11 cellular contexts compared by ENCODE assay signal in the genomic region with DNA sequence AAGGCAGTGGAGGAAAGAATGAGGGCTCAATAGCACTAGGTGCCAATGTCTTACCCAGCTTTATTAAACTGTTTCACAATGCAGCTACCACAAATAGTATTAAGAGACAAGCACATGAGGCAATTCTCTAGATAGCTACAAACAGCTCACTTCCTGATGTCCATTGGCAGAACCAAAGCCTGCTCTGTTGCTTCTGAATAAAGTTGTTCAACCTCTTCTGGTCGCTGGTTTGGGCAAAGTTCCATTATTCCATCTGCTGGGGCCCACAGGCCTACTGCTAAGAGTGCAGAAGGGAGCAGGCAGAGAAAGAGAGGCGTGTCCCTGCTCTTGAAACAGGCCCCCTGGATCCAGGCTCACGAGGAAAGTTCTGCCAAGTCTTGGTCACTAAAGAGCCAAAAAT.
DNase-seq lines count a peak whose midpoint lies in the region; ATAC-seq and TF ChIP-seq lines count a peak whose summit lies in the region.
"Had no signal": no experiment of that assay in that cellular context is flagged by ENCODE, and none has a peak within 500 bp of the region (broad histone marks: within the 10 kb centered on the region; RNA-seq: fewer than 3 reads in every experiment).

No MANE protein-coding gene starts in this region.

- CTCF ChIA-PET in AG04450 (lab: Charles Lee): no interaction called here
- CTCF ChIA-PET in T-cell (lab: Charles Lee): no interaction called here

- peak overlapping the region; percentile 57 for H3K27ac ChIP-seq in AG04450 (ENCODE audit: low read depth, low read length)
- no peak overlapping the region for H3K27ac ChIP-seq in fibroblast of lung (ENCODE audit: insufficient read depth, low read length)
- H3K27ac ChIP-seq: BLaER1 had no signal

- H3K27me3 Mint-ChIP-seq in nephron (ENCODE audit: low read depth) (no peaks in the 10 kb centered on the region), T-cell (no peaks in the 10 kb centered on the region)
- H3K27me3 Mint-ChIP-seq in activated T-cell treated with anti-CD3 and anti-CD28 coated beads, Interleukin-2, amount 50 U/mL, for 24 hours: no peaks in the 10 kb centered on the region

- H3K36me3 Mint-ChIP-seq in nephron (ENCODE audit: low read depth) (no peaks in the 10 kb centered on the region), T-cell (peaks cover 12% of the 10 kb centered on the region)
- H3K36me3 Mint-ChIP-seq in activated T-cell treated with anti-CD3 and anti-CD28 coated beads, Interleukin-2, amount 50 U/mL, for 24 hours (ENCODE audit: low read depth): no peaks in the 10 kb centered on the region

- H3K36me3 ChIP-seq in fibroblast of lung (ENCODE audit: control insufficient read depth, insufficient read depth, low read length): no peaks in the 10 kb centered on the region
- H3K36me3 ChIP-seq: BLaER1 had no signal

- H3K9me3 Mint-ChIP-seq in nephron (no peaks in the 10 kb centered on the region), T-cell (no peaks in the 10 kb centered on the region)
- H3K9me3 Mint-ChIP-seq in activated T-cell treated with anti-CD3 and anti-CD28 coated beads, Interleukin-2, amount 50 U/mL, for 24 hours: no peaks in the 10 kb centered on the region

- no peaks in the 10 kb centered on the region for H3K79me2 ChIP-seq in fibroblast of lung (ENCODE audit: control insufficient read depth, insufficient read depth, low read length)

- H3K27ac Mint-ChIP-seq in nephron (peak overlapping the region in 2 of 3 experiments; percentile 51 to 81), T-cell (no peak overlapping the region)
- H3K27ac Mint-ChIP-seq in activated T-cell treated with anti-CD3 and anti-CD28 coated beads, Interleukin-2, amount 50 U/mL, for 24 hours: no peak overlapping the region

- H2AFZ ChIP-seq in fibroblast of lung (ENCODE audit: low read length): peak overlapping the region; percentile 14

- TF ChIP-seq CTCF in AG04450 (IDR thresholded peaks at IDR 0.05; ENCODE audit: low read depth, low read length) (no peak), fibroblast of lung (conservative IDR thresholded peaks at IDR 0.05 in 1 of 2, IDR thresholded peaks at IDR 0.05 in 1 of 2; ENCODE audit: low read depth in 1 of 2, low read length in 2 of 2) (no peak), nephron (IDR thresholded peaks at IDR 0.05; ENCODE audit: unreplicated experiment in 3 of 3) (no peak)

- ATAC-seq in T-cell (replicated peaks in 1 of 4): no peak

- H3K4me1 Mint-ChIP-seq in nephron: peaks cover 59% of the 10 kb centered on the region
- no peaks in the 10 kb centered on the region for H3K4me1 Mint-ChIP-seq in T-cell
- peaks cover 3% of the 10 kb centered on the region for H3K4me1 Mint-ChIP-seq in activated T-cell treated with anti-CD3 and anti-CD28 coated beads, Interleukin-2, amount 50 U/mL, for 24 hours (ENCODE audit: low read depth)

- no peak overlapping the region for H3K4me2 ChIP-seq in fibroblast of lung (ENCODE audit: extremely low read depth, insufficient read depth, low read length)
- H3K4me2 ChIP-seq: BLaER1 had no signal

- H3K27me3 ChIP-seq in AG04450 (ENCODE audit: control insufficient read depth, insufficient read depth, low read length) (no peaks in the 10 kb centered on the region), fibroblast of lung (ENCODE audit: control insufficient read depth, insufficient read depth, low read length) (no peaks in the 10 kb centered on the region)
- H3K27me3 ChIP-seq: BLaER1 had no signal

- DNase-seq in AG04450 (ENCODE audit: low read depth, low spot score) (no peak), NOMO-1 (lab: John Stamatoyannopoulos, UW; ENCODE audit: unreplicated experiment in 2 of 2) (peak; percentile 80 to 94), fibroblast of lung (ENCODE audit: low read depth in 2 of 2) (peak; percentile 63 to 93), H4 (ENCODE audit: low spot score) (no peak), T-cell (no peak), HK-2 (ENCODE audit: unreplicated experiment) (no peak)
- no peak for DNase-seq in activated T-cell treated with anti-CD3 and anti-CD28 coated beads, Interleukin-2, amount 50 U/mL, for 24 hours
- DNase-seq: amniotic stem cell, NCI-H526 treated with DMSO at 0.1 percent for 48 hours had no signal

- no peak overlapping the region for H3K4me3 Mint-ChIP-seq in nephron
- H3K4me3 Mint-ChIP-seq in T-cell: no peak overlapping the region
- no peak overlapping the region for H3K4me3 Mint-ChIP-seq in activated T-cell treated with anti-CD3 and anti-CD28 coated beads, Interleukin-2, amount 50 U/mL, for 24 hours

- POLR2A ChIA-PET in AG04450 (lab: Yijun Ruan, JAX): no interaction called here
- POLR2A ChIA-PET in T-cell (lab: Charles Lee): interaction anchor here in 1 of 2 donors (0.6 kb wide), 1 partner anchor 1079 kb away, joined by 3 read pairs; no protein-coding TSS in a partner anchor

- H3K4me3 ChIP-seq in AG04450 (ENCODE audit: low read depth, low read length) (no peak overlapping the region), fibroblast of lung (replicated peaks in 1 of 4; ENCODE audit: control extremely low read depth in 1 of 4, insufficient read depth in 1 of 4, low read depth in 3 of 4, low read length in 4 of 4) (no peak overlapping the region)
- H3K4me3 ChIP-seq: BLaER1 had no signal

- peaks cover 6% of the 10 kb centered on the region for H3K4me1 ChIP-seq in fibroblast of lung (ENCODE audit: control insufficient read depth, extremely low read depth, insufficient read depth, low read length)

- H3K9ac ChIP-seq in fibroblast of lung (ENCODE audit: insufficient read depth, low read length): no peak overlapping the region
- H3K9ac ChIP-seq: BLaER1 had no signal

- H3K9me3 ChIP-seq in AG04450 (ENCODE audit: control insufficient read depth, insufficient read depth, low read length) (no peaks in the 10 kb centered on the region), fibroblast of lung (ENCODE audit: control insufficient read depth, insufficient read depth, low read depth, low read length) (no peaks in the 10 kb centered on the region)
- H3K9me3 ChIP-seq: BLaER1 had no signal

- no peaks in the 10 kb centered on the region for H4K20me1 ChIP-seq in fibroblast of lung (ENCODE audit: control insufficient read depth, extremely low read depth, insufficient read depth, low read length)
- H4K20me1 ChIP-seq: BLaER1 had no signal

Comparison
In these comparisons a context has a peak if more than half of its experiments do, and no peak if none do; other contexts are left out.
1. DNase-seq: peak in NOMO-1 (2 of 2) and fibroblast of lung (2 of 2); none in AG04450 (single experiment), H4 (single experiment), T-cell (0 of 34), HK-2 (single experiment) and activated T-cell treated with anti-CD3 and anti-CD28 coated beads, Interleukin-2, amount 50 U/mL, for 24 hours (single experiment).
2. H3K27ac Mint-ChIP-seq: peak in nephron (2 of 3); none in T-cell (0 of 2) and activated T-cell treated with anti-CD3 and anti-CD28 coated beads, Interleukin-2, amount 50 U/mL, for 24 hours (single experiment).